ENCODE assay signal across 9 cellular contexts in the genomic region with DNA sequence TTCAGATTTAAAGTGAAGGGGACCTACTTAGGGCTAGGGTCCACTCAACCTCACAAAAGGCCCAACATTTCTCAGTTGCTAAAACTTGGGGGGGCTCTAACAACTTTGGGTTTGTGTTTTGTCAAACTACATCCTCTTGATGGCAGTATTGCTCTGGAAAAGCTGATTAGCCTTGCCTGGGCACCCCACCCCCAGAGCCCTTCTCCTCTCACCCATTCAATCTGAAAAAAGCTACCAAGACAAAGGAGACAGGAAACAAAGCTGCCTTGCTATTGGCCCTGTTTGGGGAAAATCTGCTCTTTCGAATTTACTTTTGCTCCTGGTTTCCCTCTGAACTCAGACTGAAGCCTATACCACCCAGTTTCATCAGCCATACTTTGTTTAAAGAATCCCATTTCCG.
DNase-seq lines count a peak whose midpoint lies in the region.
"Had no signal": no experiment of that assay in that cellular context is flagged by ENCODE, and none has a peak within 500 bp of the region (broad histone marks: within the 10 kb centered on the region; RNA-seq: fewer than 3 reads in every experiment).

No MANE protein-coding gene starts in this region.

- in situ Hi-C loops in HAP-1 (cut with MboI; ENCODE audit: low sequenced_read_pairs), result loop anchor here (25.0 kb wide), 1 partner anchor 784 kb away; no protein-coding TSS in a partner anchor

- H3K9me3 ChIP-seq in HAP-1, result no peaks in the 10 kb centered on the region
- H3K9me3 ChIP-seq: body of pancreas had no signal

- H3K4me1 ChIP-seq in HAP-1, result peaks cover 32% of the 10 kb centered on the region
- H3K4me1 ChIP-seq: body of pancreas had no signal

- peak overlapping the region; percentile 36 for H3K4me3 ChIP-seq in HAP-1
- H3K4me3 ChIP-seq: body of pancreas had no signal

- H3K36me3 ChIP-seq in HAP-1 (replicated peaks), result peaks cover 34% of the 10 kb centered on the region

- DNase-seq in activated CD4-positive, alpha-beta T cell treated with anti-CD3 and anti-CD28 coated beads for 4 hours, result peak; percentile 7 to 34
- DNase-seq in activated CD4-positive, alpha-beta T cell treated with anti-CD3 and anti-CD28 coated beads for 1 hour, result no peak
- DNase-seq in HAP-1 (ENCODE audit: low spot score in 2 of 2), result peak; percentile 87 to 95
- DNase-seq in Kasumi-1 (lab: John Stamatoyannopoulos, UW), result peak; percentile 27 to 37
- DNase-seq in activated CD4-positive, alpha-beta T cell treated with anti-CD3 and anti-CD28 coated beads, Interleukin-2, amount 50 U/mL, for 1 hour, result peak; percentile 6
- DNase-seq in iPS-NIHi7 (ENCODE audit: extremely low spot score), result peak; percentile 59
- no peak for DNase-seq in NCI-H2171 treated with DMSO at 0.1 percent for 48 hours (lab: John Stamatoyannopoulos, UW)
- no peak for DNase-seq in SK-N-DZ (ENCODE audit: low spot score)

- no peaks in the 10 kb centered on the region for H3K27me3 ChIP-seq in HAP-1 (ENCODE audit: low read depth)
- H3K27me3 ChIP-seq: body of pancreas had no signal

Comparison
In these comparisons a context has a peak if more than half of its experiments do, and no peak if none do; other contexts are left out.
1. DNase-seq: peak in activated CD4-positive, alpha-beta T cell treated with anti-CD3 and anti-CD28 coated beads for 4 hours (2 of 2), HAP-1 (2 of 2), Kasumi-1 (2 of 2), activated CD4-positive, alpha-beta T cell treated with anti-CD3 and anti-CD28 coated beads, Interleukin-2, amount 50 U/mL, for 1 hour (single experiment) and iPS-NIHi7 (single experiment); none in activated CD4-positive, alpha-beta T cell treated with anti-CD3 and anti-CD28 coated beads for 1 hour (single experiment), NCI-H2171 treated with DMSO at 0.1 percent for 48 hours (single experiment) and SK-N-DZ (single experiment).